8 cellular contexts compared by ENCODE assay signal in genomic region chr5:109740329-109740728, GRCh38. TPM values are rescaled to one million over a fixed set of nuclear protein-coding genes. Genes with fewer than 3 reads are reported as not detected.
A peak's percentile ranks its signal among the peaks of the same experiment; 100 is the strongest.
DNase-seq lines count a peak whose midpoint lies in the region; ATAC-seq and TF ChIP-seq lines count a peak whose summit lies in the region.

No MANE protein-coding gene starts in this region.

- H3K4me3 Mint-ChIP-seq in neural progenitor cell = peak overlapping the region; percentile 64

- H3K4me1 ChIP-seq in neural progenitor cell = peaks cover 51% of the 10 kb centered on the region

- ATAC-seq in HG03139 (IDR thresholded peaks at IDR 0.05; ENCODE audit: unreplicated experiment) = peak; percentile 96

- peaks cover 93% of the 10 kb centered on the region for H3K79me2 ChIP-seq in neural progenitor cell (ENCODE audit: low read depth)

- H3K4me2 ChIP-seq in neural progenitor cell = peak overlapping the region; percentile 57

- no peaks in the 10 kb centered on the region for H3K9me3 Mint-ChIP-seq in neural progenitor cell

- H3K9ac ChIP-seq in neural progenitor cell = no peak overlapping the region

- H3K27ac Mint-ChIP-seq in neural progenitor cell = peak overlapping the region; percentile 99

- H3F3A ChIP-seq in neural progenitor cell (ENCODE audit: low read depth) = peaks cover 41% of the 10 kb centered on the region

- no peak for TF ChIP-seq CTCF in 22Rv1 (IDR thresholded peaks at IDR 0.05)
- no peak for TF ChIP-seq CTCF in astrocyte of the spinal cord (IDR thresholded peaks at IDR 0.05; ENCODE audit: low read depth, low read length)
- TF ChIP-seq CTCF in neural progenitor cell (IDR thresholded peaks at IDR 0.05) = no peak

- no peaks in the 10 kb centered on the region for H3K27me3 ChIP-seq in neural progenitor cell

- peaks cover 15% of the 10 kb centered on the region for H4K20me1 ChIP-seq in neural progenitor cell (ENCODE audit: low read depth)

- DNase-seq in GM19238 (ENCODE audit: insufficient read length, low spot score) (peak; percentile 2), astrocyte of the spinal cord (ENCODE audit: low read depth, low spot score) (peak; percentile 61), neural progenitor cell (ENCODE audit: low spot score) (peak; percentile 28), midbrain (lab: John Stamatoyannopoulos, UW) (no peak), NCI-H128 (lab: John Stamatoyannopoulos, UW; ENCODE audit: unreplicated experiment) (no peak), KG1 (lab: John Stamatoyannopoulos, UW) (no peak)

- H3K4me1 Mint-ChIP-seq in neural progenitor cell = peaks cover 60% of the 10 kb centered on the region

- H3K27ac ChIP-seq in 22Rv1 = peak overlapping the region; percentile 26
- peak overlapping the region; percentile 86 for H3K27ac ChIP-seq in neural progenitor cell

- in situ Hi-C loops in astrocyte of the spinal cord (cut with HindIII; ENCODE audit: low sequenced_read_pairs) = no loop called here

- H2AFZ ChIP-seq in neural progenitor cell (replicated peaks) = no peak overlapping the region

- no peaks in the 10 kb centered on the region for H3K36me3 ChIP-seq in neural progenitor cell

- H3K4me3 ChIP-seq in astrocyte of the spinal cord (ENCODE audit: low read depth, low read length) = no peak overlapping the region
- H3K4me3 ChIP-seq in neural progenitor cell = no peak overlapping the region

- no peaks in the 10 kb centered on the region for H3K9me3 ChIP-seq in neural progenitor cell (ENCODE audit: low read depth)

- peaks cover 5% of the 10 kb centered on the region for H3K36me3 Mint-ChIP-seq in neural progenitor cell

- no peaks in the 10 kb centered on the region for H3K27me3 Mint-ChIP-seq in neural progenitor cell (ENCODE audit: insufficient read depth, low read depth)

RNA-seq across cellular contexts. Expression of gene MAN2A1, which starts 50.6 kb away (rescaled TPM):
- total RNA-seq in neural progenitor cell (ENCODE audit: low replicate concordance) = 103 and 130 TPM in 2 replicates

Comparison
In these comparisons a context has a peak if more than half of its experiments do, and no peak if none do; other contexts are left out.
1. DNase-seq: peak in GM19238 (single experiment), astrocyte of the spinal cord (single experiment) and neural progenitor cell (single experiment); none in midbrain (single experiment), NCI-H128 (single experiment) and KG1 (single experiment).